ENCODE assay signal across 3 cellular contexts in the genomic region with DNA sequence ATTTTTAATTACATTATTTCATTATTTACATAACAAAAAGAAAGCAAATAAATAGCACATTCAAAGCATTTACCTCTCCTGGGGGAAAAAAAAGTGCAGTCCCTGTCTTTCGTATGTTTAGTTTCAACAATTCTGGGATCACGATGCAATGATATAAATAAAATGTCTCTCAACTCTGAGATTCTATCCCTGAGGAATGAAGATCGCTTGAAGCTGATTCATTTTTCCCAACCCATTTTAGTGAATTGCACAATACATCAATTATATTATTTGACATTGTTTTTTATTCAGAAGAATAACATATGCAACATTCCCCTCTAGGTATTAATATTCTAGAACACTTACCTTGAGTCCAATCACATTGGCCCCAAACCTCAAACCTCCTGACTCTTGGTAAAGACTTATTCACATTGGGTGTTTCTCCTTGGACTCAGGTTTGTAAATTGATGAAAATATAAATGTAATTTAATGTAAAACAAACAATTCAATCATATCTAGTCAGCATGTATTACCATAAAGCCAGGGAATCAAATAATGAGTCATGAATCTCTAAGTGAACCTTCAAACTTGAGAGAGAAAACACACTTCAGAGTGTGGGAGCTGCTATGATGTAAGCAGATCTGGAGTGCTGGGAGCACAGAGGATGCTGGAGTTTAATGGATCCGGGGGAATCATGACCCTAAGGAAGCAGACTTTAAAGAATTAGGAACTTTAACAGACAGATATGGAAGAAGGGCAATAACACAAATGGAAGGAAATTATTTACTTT.
TF ChIP-seq lines count a peak whose summit lies in the region.

No MANE protein-coding gene starts in this region.

TF ChIP-seq in SK-N-SH treated with all-trans-retinoic acid at 6 μM for 48 hours, 23 proteins besides CTCF, POLR2A, EP300 and RAD21:
- TF ChIP-seq ZC3H10 (CRISPR knock-in tag; IDR thresholded peaks at IDR 0.05) (no peak), ISL1 (CRISPR knock-in tag; IDR thresholded peaks at IDR 0.05) (peak; percentile 39; the same call in 1 of the 2 replicates)
- TF ChIP-seq, protein P1, sequence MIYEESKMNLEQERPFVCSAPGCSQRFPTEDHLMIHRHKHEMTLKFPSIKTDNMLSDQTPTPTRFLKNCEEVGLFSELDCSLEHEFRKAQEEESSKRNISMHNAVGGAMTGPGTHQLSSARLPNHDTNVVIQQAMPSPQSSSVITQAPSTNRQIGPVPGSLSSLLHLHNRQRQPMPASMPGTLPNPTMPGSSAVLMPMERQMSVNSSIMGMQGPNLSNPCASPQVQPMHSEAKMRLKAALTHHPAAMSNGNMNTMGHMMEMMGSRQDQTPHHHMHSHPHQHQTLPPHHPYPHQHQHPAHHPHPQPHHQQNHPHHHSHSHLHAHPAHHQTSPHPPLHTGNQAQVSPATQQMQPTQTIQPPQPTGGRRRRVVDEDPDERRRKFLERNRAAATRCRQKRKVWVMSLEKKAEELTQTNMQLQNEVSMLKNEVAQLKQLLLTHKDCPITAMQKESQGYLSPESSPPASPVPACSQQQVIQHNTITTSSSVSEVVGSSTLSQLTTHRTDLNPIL (CRISPR knock-in tag; IDR thresholded peaks at IDR 0.05; ENCODE audit: low read depth): no peak

TF ChIP-seq in SK-N-SH, 30 proteins besides CTCF, POLR2A, EP300 and RAD21:
- TF ChIP-seq YY1 (IDR thresholded peaks at IDR 0.05; ENCODE audit: low read depth): no peak
- TF ChIP-seq NFIC (IDR thresholded peaks at IDR 0.05; ENCODE audit: borderline replicate concordance): no peak
- TF ChIP-seq NRF1 (IDR thresholded peaks at IDR 0.05; ENCODE audit: low read depth, low read length): no peak
- TF ChIP-seq TEAD4 (IDR thresholded peaks at IDR 0.05; ENCODE audit: borderline replicate concordance, insufficient read depth): no peak
- no peak for TF ChIP-seq JUND (IDR thresholded peaks at IDR 0.05)
- no peak for TF ChIP-seq EZH2phosphoT487 (IDR thresholded peaks at IDR 0.05; ENCODE audit: borderline replicate concordance, low read depth)
- TF ChIP-seq, protein P2, sequence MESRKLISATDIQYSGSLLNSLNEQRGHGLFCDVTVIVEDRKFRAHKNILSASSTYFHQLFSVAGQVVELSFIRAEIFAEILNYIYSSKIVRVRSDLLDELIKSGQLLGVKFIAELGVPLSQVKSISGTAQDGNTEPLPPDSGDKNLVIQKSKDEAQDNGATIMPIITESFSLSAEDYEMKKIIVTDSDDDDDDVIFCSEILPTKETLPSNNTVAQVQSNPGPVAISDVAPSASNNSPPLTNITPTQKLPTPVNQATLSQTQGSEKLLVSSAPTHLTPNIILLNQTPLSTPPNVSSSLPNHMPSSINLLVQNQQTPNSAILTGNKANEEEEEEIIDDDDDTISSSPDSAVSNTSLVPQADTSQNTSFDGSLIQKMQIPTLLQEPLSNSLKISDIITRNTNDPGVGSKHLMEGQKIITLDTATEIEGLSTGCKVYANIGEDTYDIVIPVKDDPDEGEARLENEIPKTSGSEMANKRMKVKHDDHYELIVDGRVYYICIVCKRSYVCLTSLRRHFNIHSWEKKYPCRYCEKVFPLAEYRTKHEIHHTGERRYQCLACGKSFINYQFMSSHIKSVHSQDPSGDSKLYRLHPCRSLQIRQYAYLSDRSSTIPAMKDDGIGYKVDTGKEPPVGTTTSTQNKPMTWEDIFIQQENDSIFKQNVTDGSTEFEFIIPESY (IDR thresholded peaks at IDR 0.05; ENCODE audit: borderline replicate concordance, low read depth): no peak
- no peak for TF ChIP-seq SMC3 (IDR thresholded peaks at IDR 0.05; ENCODE audit: low read depth, low read length)
- TF ChIP-seq TCF12 (IDR thresholded peaks at IDR 0.05): no peak
- TF ChIP-seq, protein P3, sequence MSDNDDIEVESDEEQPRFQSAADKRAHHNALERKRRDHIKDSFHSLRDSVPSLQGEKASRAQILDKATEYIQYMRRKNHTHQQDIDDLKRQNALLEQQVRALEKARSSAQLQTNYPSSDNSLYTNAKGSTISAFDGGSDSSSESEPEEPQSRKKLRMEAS (IDR thresholded peaks at IDR 0.05; ENCODE audit: low read depth): no peak
- no peak for TF ChIP-seq RFX5 (IDR thresholded peaks at IDR 0.05; ENCODE audit: low read length)
- TF ChIP-seq, protein P4, sequence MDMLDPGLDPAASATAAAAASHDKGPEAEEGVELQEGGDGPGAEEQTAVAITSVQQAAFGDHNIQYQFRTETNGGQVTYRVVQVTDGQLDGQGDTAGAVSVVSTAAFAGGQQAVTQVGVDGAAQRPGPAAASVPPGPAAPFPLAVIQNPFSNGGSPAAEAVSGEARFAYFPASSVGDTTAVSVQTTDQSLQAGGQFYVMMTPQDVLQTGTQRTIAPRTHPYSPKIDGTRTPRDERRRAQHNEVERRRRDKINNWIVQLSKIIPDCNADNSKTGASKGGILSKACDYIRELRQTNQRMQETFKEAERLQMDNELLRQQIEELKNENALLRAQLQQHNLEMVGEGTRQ (IDR thresholded peaks at IDR 0.05; ENCODE audit: borderline replicate concordance, low read depth, low read length): no peak
- TF ChIP-seq SIN3A (IDR thresholded peaks at IDR 0.05; ENCODE audit: borderline replicate concordance, low read depth, low read length): no peak
- TF ChIP-seq ELF1 (IDR thresholded peaks at IDR 0.05): no peak
TF ChIP-seq in SK-N-SH: peak in this region for 0.

TF ChIP-seq in H1, 55 proteins besides CTCF, POLR2A, EP300 and RAD21:
- TF ChIP-seq CEBPB (IDR thresholded peaks at IDR 0.05; ENCODE audit: low read depth, low read length) (0 out of 2 replicates have a peak, but pooled peaks have one; percentile 29), POLR2AphosphoS5 (IDR thresholded peaks at IDR 0.05; ENCODE audit: low read depth, low read length) (no peak), SP1 (IDR thresholded peaks at IDR 0.05; ENCODE audit: low read depth, low read length) (no peak)
- TF ChIP-seq, protein P5, sequence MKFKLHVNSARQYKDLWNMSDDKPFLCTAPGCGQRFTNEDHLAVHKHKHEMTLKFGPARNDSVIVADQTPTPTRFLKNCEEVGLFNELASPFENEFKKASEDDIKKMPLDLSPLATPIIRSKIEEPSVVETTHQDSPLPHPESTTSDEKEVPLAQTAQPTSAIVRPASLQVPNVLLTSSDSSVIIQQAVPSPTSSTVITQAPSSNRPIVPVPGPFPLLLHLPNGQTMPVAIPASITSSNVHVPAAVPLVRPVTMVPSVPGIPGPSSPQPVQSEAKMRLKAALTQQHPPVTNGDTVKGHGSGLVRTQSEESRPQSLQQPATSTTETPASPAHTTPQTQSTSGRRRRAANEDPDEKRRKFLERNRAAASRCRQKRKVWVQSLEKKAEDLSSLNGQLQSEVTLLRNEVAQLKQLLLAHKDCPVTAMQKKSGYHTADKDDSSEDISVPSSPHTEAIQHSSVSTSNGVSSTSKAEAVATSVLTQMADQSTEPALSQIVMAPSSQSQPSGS (IDR thresholded peaks at IDR 0.05; ENCODE audit: low read length): no peak
